ENCODE assay signal across 24 cellular contexts in genomic region chr7:3426064-3426463, GRCh38.
DNase-seq lines count a peak whose midpoint lies in the region; ATAC-seq, FAIRE-seq and TF ChIP-seq lines count a peak whose summit lies in the region.
"Had no signal": no experiment of that assay in that cellular context is flagged by ENCODE, and none has a peak within 500 bp of the region (broad histone marks: within the 10 kb centered on the region; RNA-seq: fewer than 3 reads in every experiment).

No MANE protein-coding gene starts in this region.

- CTCF ChIA-PET in OCI-LY7 (lab: Charles Lee; ENCODE audit: unreplicated experiment), result no interaction called here

- H3K4me1 ChIP-seq in mucosa of descending colon (ENCODE audit: low read depth) (peaks cover 3% of the 10 kb centered on the region), small intestine (ENCODE audit: control insufficient read depth in 2 of 2, insufficient read depth in 1 of 2, low read depth in 1 of 2, low read length in 1 of 2) (no peaks in the 10 kb centered on the region), OCI-LY7 (ENCODE audit: insufficient read depth, low read length, poor library complexity, severe bottlenecking) (no peaks in the 10 kb centered on the region)
- H3K4me1 ChIP-seq: A549, HAP-1 had no signal

- FAIRE-seq in GM12891 (lab: Jason Lieb, UNC), result peak; percentile 31
- no peak for FAIRE-seq in small intestine (lab: Jason Lieb, UNC)
- FAIRE-seq in D721Med (lab: Jason Lieb, UNC), result no peak
- FAIRE-seq: A549, GM12878, H54 had no signal

- H3K9me3 ChIP-seq in mucosa of descending colon, result no peaks in the 10 kb centered on the region
- H3K9me3 ChIP-seq in small intestine (ENCODE audit: control insufficient read depth, low read depth), result no peaks in the 10 kb centered on the region
- H3K9me3 ChIP-seq in OCI-LY7 (ENCODE audit: low read length), result no peaks in the 10 kb centered on the region
- H3K9me3 ChIP-seq: HAP-1 had no signal

- no peaks in the 10 kb centered on the region for H3K79me2 ChIP-seq in OCI-LY7 (ENCODE audit: insufficient read depth, low read depth, low read length)

- peak overlapping the region; percentile 67 for H3K27ac ChIP-seq in VCaP
- H3K27ac ChIP-seq in small intestine (ENCODE audit: low read depth in 1 of 2, low read length in 1 of 2), result no peak overlapping the region
- no peak overlapping the region for H3K27ac ChIP-seq in OCI-LY7 (ENCODE audit: low read depth, low read length, poor library complexity, severe bottlenecking)
- H3K27ac ChIP-seq: A549 had no signal

- H3K4me2 ChIP-seq in OCI-LY7 (ENCODE audit: low read length), result no peak overlapping the region
- H3K4me2 ChIP-seq: A549, GM23338 had no signal

- 20 to 34% (median 32%) methylated on average over 4 of the region's 4 CpGs for WGBS in small intestine, 3 donors

- H3K27me3 ChIP-seq in small intestine (ENCODE audit: control insufficient read depth in 2 of 2, insufficient read depth in 2 of 2, low read length in 2 of 2), result no peaks in the 10 kb centered on the region

- DNase-seq in GM12891 (ENCODE audit: insufficient read length, low spot score), result no peak
- no peak for DNase-seq in mucosa of descending colon
- peak; percentile 3 for DNase-seq in small intestine
- no peak for DNase-seq in D721Med (ENCODE audit: insufficient read length, low spot score)
- no peak for DNase-seq in OCI-LY7 (ENCODE audit: low spot score)
- DNase-seq: 8988T; ACHN; AML-193; C1 segment of cervical spinal cord; Caco-2; CD4-positive, alpha-beta memory T cell; DMS 273 treated with DMSO at 0.1 percent for 48 hours; DMS79; EL; GDM1; HFFc6 had no signal

- TF ChIP-seq CTCF in VCaP (conservative IDR thresholded peaks at IDR 0.05), result no peak
- TF ChIP-seq CTCF in mucosa of descending colon (IDR thresholded peaks at IDR 0.05), result no peak
- no peak for TF ChIP-seq CTCF in D721Med (IDR thresholded peaks at IDR 0.05; ENCODE audit: insufficient read depth, missing control alignments)
- TF ChIP-seq CTCF in OCI-LY7 (conservative IDR thresholded peaks at IDR 0.05; ENCODE audit: low read length), result no peak

- H3K4me3 ChIP-seq in mucosa of descending colon (no peak overlapping the region), small intestine (ENCODE audit: low read depth in 1 of 2, low read length in 2 of 2) (no peak overlapping the region), OCI-LY7 (ENCODE audit: low read depth, low read length, poor library complexity, severe bottlenecking) (no peak overlapping the region)
- H3K4me3 ChIP-seq: A549, GM12878, GM23338, HAP-1 had no signal

- peak; percentile 66 for ATAC-seq in mucosa of descending colon
- no peak for ATAC-seq in HG03045 (IDR thresholded peaks at IDR 0.05; ENCODE audit: unreplicated experiment)
- no peak for ATAC-seq in GM18502 (IDR thresholded peaks at IDR 0.05; ENCODE audit: poor library complexity, unreplicated experiment)
- ATAC-seq: A549, GM12878, GM23338 had no signal

- no peak overlapping the region for H2AFZ ChIP-seq in OCI-LY7 (ENCODE audit: low read length)
- H2AFZ ChIP-seq: GM23338 had no signal

- no peaks in the 10 kb centered on the region for H3K36me3 ChIP-seq in mucosa of descending colon (ENCODE audit: low read depth)
- H3K36me3 ChIP-seq in small intestine (ENCODE audit: control insufficient read depth in 2 of 2, insufficient read depth in 2 of 2, low read length in 2 of 2), result no peaks in the 10 kb centered on the region
- no peaks in the 10 kb centered on the region for H3K36me3 ChIP-seq in OCI-LY7 (ENCODE audit: insufficient read depth, low read length)
- H3K36me3 ChIP-seq: HAP-1 had no signal

- BruUV-seq in OCI-LY7 (replicated peaks; lab: Mats Ljungman, UMichigan), result no TSS peak

- intact Hi-C loops in mucosa of descending colon (cut with DNase I, micrococcal nuclease), result no loop called here
- intact Hi-C loops in OCI-LY7 (cut with micrococcal nuclease; ENCODE audit: unreplicated experiment), result no loop called here

- POLR2A ChIA-PET in OCI-LY7 (lab: Charles Lee), result interaction anchor here (0.7 to 1.0 kb wide), 2 partner anchors 20 to 64 kb away, joined by 3 read pairs; no protein-coding TSS in a partner anchor

- no peaks in the 10 kb centered on the region for H4K20me1 ChIP-seq in OCI-LY7 (ENCODE audit: insufficient read depth, low read length)

- no peak for TF ChIP-seq POLR2A in GM12891 (IDR thresholded peaks at IDR 0.05; ENCODE audit: low read depth, low read length)

- H3K9me2 ChIP-seq in OCI-LY7 (ENCODE audit: insufficient read depth, low read length), result no peaks in the 10 kb centered on the region

TF ChIP-seq in GM12891, 5 proteins besides CTCF, POLR2A, EP300 and RAD21:
- no peak for TF ChIP-seq SPI1 (IDR thresholded peaks at IDR 0.05; ENCODE audit: low read depth, low read length)
- TF ChIP-seq POU2F2 (IDR thresholded peaks at IDR 0.05; ENCODE audit: low read depth, low read length), result no peak
- no peak for TF ChIP-seq TAF1 (IDR thresholded peaks at IDR 0.05; ENCODE audit: low read depth, low read length)
- TF ChIP-seq POLR2AphosphoS5 (IDR thresholded peaks at IDR 0.05; ENCODE audit: low read depth, low read length), result no peak
